ENCODE assay signal across 8 cellular contexts in genomic region chr17:80082403-80083135, GRCh38. TPM values are rescaled to one million over a fixed set of nuclear protein-coding genes. Genes with fewer than 3 reads are reported as not detected.
DNase-seq lines count a peak whose midpoint lies in the region; ATAC-seq and TF ChIP-seq lines count a peak whose summit lies in the region.

No MANE protein-coding gene starts in this region.

- peaks cover 4% of the 10 kb centered on the region for H3K27me3 Mint-ChIP-seq in activated naive CD8-positive, alpha-beta T cell treated with anti-CD3 and anti-CD28 coated beads for 36 hours

- H3K27me3 ChIP-seq in heart right ventricle, result no peaks in the 10 kb centered on the region

- peak; percentile 86 for ATAC-seq in SK-N-SH treated with all-trans-retinoic acid at 6 μM for 48 hours
- peak; percentile 29 to 66 (median 50) for ATAC-seq in heart right ventricle
- ATAC-seq in HG03280 (IDR thresholded peaks at IDR 0.05; ENCODE audit: unreplicated experiment), result no peak
- ATAC-seq in HG03175 (IDR thresholded peaks at IDR 0.05; ENCODE audit: unreplicated experiment), result no peak

- H3K4me3 Mint-ChIP-seq in activated naive CD8-positive, alpha-beta T cell treated with anti-CD3 and anti-CD28 coated beads for 36 hours, result no peak overlapping the region

- peaks cover 3% of the 10 kb centered on the region for H3K4me1 Mint-ChIP-seq in activated naive CD8-positive, alpha-beta T cell treated with anti-CD3 and anti-CD28 coated beads for 36 hours

- H3K9me3 ChIP-seq in ES-I3 (ENCODE audit: control insufficient read depth, insufficient read depth, low read length) (no peaks in the 10 kb centered on the region), heart right ventricle (no peaks in the 10 kb centered on the region)

- H3K36me3 Mint-ChIP-seq in activated naive CD8-positive, alpha-beta T cell treated with anti-CD3 and anti-CD28 coated beads for 36 hours, result no peaks in the 10 kb centered on the region

- peaks cover 9% of the 10 kb centered on the region; the same call in 1 of the 2 replicates for H3K4me1 ChIP-seq in ES-I3 (ENCODE audit: insufficient read depth, low read length)
- peaks cover 0 to 9% (median 4%) of the 10 kb centered on the region in 9 donors for H3K4me1 ChIP-seq in heart right ventricle

- H3K9me3 Mint-ChIP-seq in activated naive CD8-positive, alpha-beta T cell treated with anti-CD3 and anti-CD28 coated beads for 36 hours, result no peaks in the 10 kb centered on the region

- no peak overlapping the region for H3K27ac Mint-ChIP-seq in activated naive CD8-positive, alpha-beta T cell treated with anti-CD3 and anti-CD28 coated beads for 36 hours

- 28% methylated on average over 20 of the region's 20 CpGs for WGBS in heart right ventricle, 2 donors

- peak overlapping the region; percentile 9; the same call in 1 of the 2 replicates for H3K9ac ChIP-seq in ES-I3 (ENCODE audit: low read depth, low read length)

- peak; percentile 66 to 85 (median 83) for TF ChIP-seq CTCF in heart right ventricle (IDR thresholded peaks at IDR 0.05)

- DNase-seq in NCI-H1105 treated with DMSO at 0.1 percent for 48 hours (lab: John Stamatoyannopoulos, UW) (peak; percentile 69), heart right ventricle (peak in 1 of 2 donors; percentile 63), putamen (ENCODE audit: low spot score) (peak; percentile 41)
- DNase-seq in activated naive CD8-positive, alpha-beta T cell treated with anti-CD3 and anti-CD28 coated beads for 36 hours, result peak; percentile 57

- peak overlapping the region in 2 of 10 donors; percentile 15 to 25 for H3K4me3 ChIP-seq in heart right ventricle

- H3K27ac ChIP-seq in heart right ventricle, result no peak overlapping the region

- H3K36me3 ChIP-seq in ES-I3 (ENCODE audit: insufficient read depth, low read length) (no peaks in the 10 kb centered on the region), heart right ventricle (no peaks in the 10 kb centered on the region)

- intact Hi-C loops in heart right ventricle (cut with DNase I), result loop anchor here in 3 of 10 donors (5.0 kb wide), 1 partner anchor 75 kb away; no protein-coding TSS in a partner anchor

TF ChIP-seq in SK-N-SH treated with all-trans-retinoic acid at 6 μM for 48 hours, 23 proteins besides CTCF, POLR2A, EP300 and RAD21 (continues in another document):
- TF ChIP-seq ISL1 (CRISPR knock-in tag; IDR thresholded peaks at IDR 0.05) (no peak), TSHZ2 (CRISPR knock-in tag; IDR thresholded peaks at IDR 0.05) (no peak), ZC3H10 (CRISPR knock-in tag; IDR thresholded peaks at IDR 0.05) (no peak), CSRNP3 (CRISPR knock-in tag; IDR thresholded peaks at IDR 0.05) (no peak), CSDC2 (CRISPR knock-in tag; IDR thresholded peaks at IDR 0.05) (no peak), ZNF565 (CRISPR knock-in tag; conservative IDR thresholded peaks at IDR 0.05; ENCODE audit: low read depth) (no peak), ARNTL (CRISPR knock-in tag; IDR thresholded peaks at IDR 0.05; ENCODE audit: borderline replicate concordance, low read depth) (no peak), TOX (CRISPR knock-in tag; IDR thresholded peaks at IDR 0.05; ENCODE audit: borderline replicate concordance) (no peak), SNAI2 (CRISPR knock-in tag; IDR thresholded peaks at IDR 0.05) (no peak), PPARA (CRISPR knock-in tag; IDR thresholded peaks at IDR 0.05; ENCODE audit: borderline replicate concordance) (no peak), ESRRG (CRISPR knock-in tag; IDR thresholded peaks at IDR 0.05) (no peak), ZNF70 (CRISPR knock-in tag; IDR thresholded peaks at IDR 0.05) (no peak)
- TF ChIP-seq, protein P1, sequence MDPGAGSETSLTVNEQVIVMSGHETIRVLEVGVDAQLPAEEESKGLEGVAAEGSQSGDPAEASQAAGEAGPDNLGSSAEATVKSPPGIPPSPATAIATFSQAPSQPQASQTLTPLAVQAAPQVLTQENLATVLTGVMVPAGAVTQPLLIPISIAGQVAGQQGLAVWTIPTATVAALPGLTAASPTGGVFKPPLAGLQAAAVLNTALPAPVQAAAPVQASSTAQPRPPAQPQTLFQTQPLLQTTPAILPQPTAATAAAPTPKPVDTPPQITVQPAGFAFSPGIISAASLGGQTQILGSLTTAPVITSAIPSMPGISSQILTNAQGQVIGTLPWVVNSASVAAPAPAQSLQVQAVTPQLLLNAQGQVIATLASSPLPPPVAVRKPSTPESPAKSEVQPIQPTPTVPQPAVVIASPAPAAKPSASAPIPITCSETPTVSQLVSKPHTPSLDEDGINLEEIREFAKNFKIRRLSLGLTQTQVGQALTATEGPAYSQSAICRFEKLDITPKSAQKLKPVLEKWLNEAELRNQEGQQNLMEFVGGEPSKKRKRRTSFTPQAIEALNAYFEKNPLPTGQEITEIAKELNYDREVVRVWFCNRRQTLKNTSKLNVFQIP (CRISPR knock-in tag; IDR thresholded peaks at IDR 0.05; ENCODE audit: borderline replicate concordance, low read depth), result no peak
- TF ChIP-seq, protein P2, sequence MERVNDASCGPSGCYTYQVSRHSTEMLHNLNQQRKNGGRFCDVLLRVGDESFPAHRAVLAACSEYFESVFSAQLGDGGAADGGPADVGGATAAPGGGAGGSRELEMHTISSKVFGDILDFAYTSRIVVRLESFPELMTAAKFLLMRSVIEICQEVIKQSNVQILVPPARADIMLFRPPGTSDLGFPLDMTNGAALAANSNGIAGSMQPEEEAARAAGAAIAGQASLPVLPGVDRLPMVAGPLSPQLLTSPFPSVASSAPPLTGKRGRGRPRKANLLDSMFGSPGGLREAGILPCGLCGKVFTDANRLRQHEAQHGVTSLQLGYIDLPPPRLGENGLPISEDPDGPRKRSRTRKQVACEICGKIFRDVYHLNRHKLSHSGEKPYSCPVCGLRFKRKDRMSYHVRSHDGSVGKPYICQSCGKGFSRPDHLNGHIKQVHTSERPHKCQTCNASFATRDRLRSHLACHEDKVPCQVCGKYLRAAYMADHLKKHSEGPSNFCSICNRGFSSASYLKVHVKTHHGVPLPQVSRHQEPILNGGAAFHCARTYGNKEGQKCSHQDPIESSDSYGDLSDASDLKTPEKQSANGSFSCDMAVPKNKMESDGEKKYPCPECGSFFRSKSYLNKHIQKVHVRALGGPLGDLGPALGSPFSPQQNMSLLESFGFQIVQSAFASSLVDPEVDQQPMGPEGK (CRISPR knock-in tag; IDR thresholded peaks at IDR 0.05; ENCODE audit: borderline replicate concordance), result no peak
- TF ChIP-seq, protein P3, sequence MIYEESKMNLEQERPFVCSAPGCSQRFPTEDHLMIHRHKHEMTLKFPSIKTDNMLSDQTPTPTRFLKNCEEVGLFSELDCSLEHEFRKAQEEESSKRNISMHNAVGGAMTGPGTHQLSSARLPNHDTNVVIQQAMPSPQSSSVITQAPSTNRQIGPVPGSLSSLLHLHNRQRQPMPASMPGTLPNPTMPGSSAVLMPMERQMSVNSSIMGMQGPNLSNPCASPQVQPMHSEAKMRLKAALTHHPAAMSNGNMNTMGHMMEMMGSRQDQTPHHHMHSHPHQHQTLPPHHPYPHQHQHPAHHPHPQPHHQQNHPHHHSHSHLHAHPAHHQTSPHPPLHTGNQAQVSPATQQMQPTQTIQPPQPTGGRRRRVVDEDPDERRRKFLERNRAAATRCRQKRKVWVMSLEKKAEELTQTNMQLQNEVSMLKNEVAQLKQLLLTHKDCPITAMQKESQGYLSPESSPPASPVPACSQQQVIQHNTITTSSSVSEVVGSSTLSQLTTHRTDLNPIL (CRISPR knock-in tag; IDR thresholded peaks at IDR 0.05; ENCODE audit: low read depth), result no peak

RNA-seq across cellular contexts. Expression of gene GAA, which starts 18.8 kb away (rescaled TPM):
- total RNA-seq in activated naive CD8-positive, alpha-beta T cell treated with anti-CD3 and anti-CD28 coated beads for 36 hours, result 10 to 100 TPM; 39.3 to 43.9 TPM
- total RNA-seq in heart right ventricle, result 10 to 100 TPM; 29.6 to 67.7 (median 52.1) TPM
- 10 to 100 TPM; 26.4 to 41.0 TPM for polyA plus RNA-seq in heart right ventricle

RNA-seq across cellular contexts. Expression of gene CCDC40, which starts 46.1 kb away (rescaled TPM):
- total RNA-seq in activated naive CD8-positive, alpha-beta T cell treated with anti-CD3 and anti-CD28 coated beads for 36 hours, result 1 to 10 TPM; 1.2 to 1.3 TPM
- total RNA-seq in heart right ventricle, result 1 to 10 TPM; 3.4 to 8.9 (median 6.8) TPM
- 1 to 10 TPM; 2.0 to 5.8 TPM for polyA plus RNA-seq in heart right ventricle

RNA-seq across cellular contexts. Expression of gene TBC1D16, which starts 46.9 kb away (rescaled TPM):
- total RNA-seq in activated naive CD8-positive, alpha-beta T cell treated with anti-CD3 and anti-CD28 coated beads for 36 hours, result 1 to 10 TPM; 8.8 to 9.0 TPM
- 10 to 100 TPM; 13.5 to 23.3 (median 17.7) TPM for total RNA-seq in heart right ventricle
- 1 to 10 TPM; 4.8 to 5.7 TPM for polyA plus RNA-seq in heart right ventricle

Comparison
In these comparisons a context has a peak if more than half of its experiments do, and no peak if none do; other contexts are left out.
1. ATAC-seq: peak in SK-N-SH treated with all-trans-retinoic acid at 6 μM for 48 hours (single experiment) and heart right ventricle (8 of 8); none in HG03280 (single experiment) and HG03175 (single experiment).